In the genomic region with DNA sequence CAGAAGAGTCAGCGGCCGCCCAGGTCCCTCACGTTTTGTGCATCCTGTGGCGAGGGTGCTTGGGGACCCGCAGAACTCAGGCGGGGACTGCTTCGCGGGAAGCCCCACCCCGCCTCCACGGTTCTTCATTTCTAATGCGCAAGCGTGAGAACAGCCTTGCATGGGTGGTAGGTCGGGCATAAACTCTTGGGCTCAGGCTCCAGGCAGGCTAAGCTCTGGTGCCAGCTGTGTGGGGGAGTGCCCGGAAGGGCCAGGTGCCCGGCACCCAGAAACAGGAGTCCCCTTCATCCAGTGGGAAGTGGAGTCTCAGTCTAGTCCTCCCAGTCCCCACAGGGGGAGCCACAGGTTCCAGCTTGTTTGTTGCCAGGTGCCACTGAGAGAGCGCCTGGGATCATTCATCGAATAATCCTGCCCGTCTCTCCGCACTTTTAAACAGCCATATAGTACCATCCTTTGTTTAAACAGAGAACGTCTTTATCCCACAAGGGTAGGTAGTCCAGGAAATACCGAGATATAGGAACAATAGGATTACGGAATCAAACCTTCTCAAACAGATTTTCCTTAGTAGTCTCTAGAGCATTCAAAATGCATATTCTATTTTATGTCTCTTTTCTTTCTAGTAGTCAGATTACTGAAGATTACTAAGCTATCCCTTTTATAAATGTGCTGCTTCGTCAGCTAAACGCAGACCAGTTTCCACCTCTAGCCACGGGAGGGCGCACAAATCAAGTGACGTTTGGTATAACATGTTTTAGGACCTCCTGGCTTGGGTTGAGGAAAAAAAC, we compare ENCODE assay signal across 8 cellular contexts. TPM values are rescaled to one million over a fixed set of nuclear protein-coding genes. Genes with fewer than 3 reads are reported as not detected.
DNase-seq lines count a peak whose midpoint lies in the region; ATAC-seq lines count a peak whose summit lies in the region.

No MANE protein-coding gene starts in this region.

- H3K27ac Mint-ChIP-seq in central memory CD8-positive, alpha-beta T cell (ENCODE audit: low read depth) = peak overlapping the region; percentile 29

- DNase-seq in Right ventricle myocardium inferior (ENCODE audit: missing footprints) = peak; percentile 73
- no peak for DNase-seq in cardiac septum (ENCODE audit: low spot score)
- peak; percentile 87 for DNase-seq in NCI-H2227 treated with DMSO at 0.1 percent for 48 hours (lab: John Stamatoyannopoulos, UW)
- DNase-seq in activated CD4-positive, CD25-positive, alpha-beta regulatory T cell (lab: John Stamatoyannopoulos, UW) = peak; percentile 13 to 31 (median 20)
- peak; percentile 37 to 47 for DNase-seq in central memory CD8-positive, alpha-beta T cell (ENCODE audit: low spot score in 2 of 2)
- DNase-seq in islet precursor cell = peak; percentile 80
- DNase-seq in stimulated activated CD4-positive, alpha-beta T cell treated with anti-CD3 and anti-CD28 coated beads, Interleukin-12 subunit alpha, Interleukin-12 subunit beta, amount 100 ng/mL, for 24 hours (ENCODE audit: low read depth in 2 of 2) = peak; percentile 35 to 59

- no peaks in the 10 kb centered on the region for H3K27me3 Mint-ChIP-seq in central memory CD8-positive, alpha-beta T cell

- ATAC-seq in Right ventricle myocardium inferior = peak; percentile 74
- ATAC-seq in HG03103 (IDR thresholded peaks at IDR 0.05; ENCODE audit: low read depth, unreplicated experiment) = peak; percentile 58
- ATAC-seq in central memory CD8-positive, alpha-beta T cell (replicated peaks; ENCODE audit: extremely low read depth, poor library complexity, severe bottlenecking) = peak; percentile 80

- H3K9me3 Mint-ChIP-seq in central memory CD8-positive, alpha-beta T cell = no peaks in the 10 kb centered on the region

- intact Hi-C loops in Right ventricle myocardium inferior (cut with DNase I) = loop anchor here (2.0 kb wide), 1 partner anchor 164 kb away; no protein-coding TSS in a partner anchor
- intact Hi-C loops in cardiac septum (cut with DNase I) = loop anchor here (2.0 kb wide), 1 partner anchor 44 kb away; no protein-coding TSS in a partner anchor

- no peaks in the 10 kb centered on the region for H3K36me3 Mint-ChIP-seq in central memory CD8-positive, alpha-beta T cell (ENCODE audit: insufficient read depth)

- H3K4me3 Mint-ChIP-seq in central memory CD8-positive, alpha-beta T cell = peak overlapping the region; percentile 75

- H3K4me1 Mint-ChIP-seq in central memory CD8-positive, alpha-beta T cell = no peaks in the 10 kb centered on the region

RNA-seq across cellular contexts. Expression of gene RBBP7, which starts 12.7 kb away (rescaled TPM):
- 108 TPM for total RNA-seq in Right ventricle myocardium inferior
- total RNA-seq in cardiac septum = 117 TPM
